21 cellular contexts compared by ENCODE assay signal in the genomic region with DNA sequence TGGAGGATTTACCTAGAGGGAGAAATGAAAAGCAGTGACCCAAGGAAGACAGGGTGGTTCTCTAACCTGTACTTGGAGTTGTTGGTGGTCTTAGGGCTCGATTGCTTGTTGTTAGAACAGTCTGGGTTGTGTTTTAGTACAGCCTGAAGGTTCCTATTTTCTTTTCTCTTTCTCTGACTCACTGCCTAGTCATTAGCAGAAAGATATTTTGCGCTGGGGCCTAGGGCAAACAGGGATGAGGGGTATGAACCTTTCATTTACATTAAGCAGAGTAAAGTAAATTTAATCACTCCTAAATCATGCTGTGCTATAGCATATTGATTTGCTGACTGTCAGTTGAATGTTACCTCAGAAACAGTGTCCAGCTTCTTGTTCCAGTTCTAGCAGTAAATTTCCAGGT.
DNase-seq lines count a peak whose midpoint lies in the region; ATAC-seq, FAIRE-seq and TF ChIP-seq lines count a peak whose summit lies in the region.
"Had no signal": no experiment of that assay in that cellular context is flagged by ENCODE, and none has a peak within 500 bp of the region (broad histone marks: within the 10 kb centered on the region; RNA-seq: fewer than 3 reads in every experiment).

No MANE protein-coding gene starts in this region.

- peaks cover 9% of the 10 kb centered on the region; the same call in 1 of the 2 replicates for H3K4me1 ChIP-seq in PC-3 (ENCODE audit: insufficient read depth, low read length)
- H3K4me1 ChIP-seq: Caco-2 had no signal

- no peak overlapping the region for H3K9ac ChIP-seq in PC-3 (ENCODE audit: low read length)
- H3K9ac ChIP-seq: BLaER1 had no signal

- POLR2A ChIA-PET in PC-3 (lab: Charles Lee; ENCODE audit: unreplicated experiment): no interaction called here

- H2AFZ ChIP-seq in PC-3 (ENCODE audit: low read length): no peak overlapping the region

- no peaks in the 10 kb centered on the region for H3K79me2 ChIP-seq in PC-3 (ENCODE audit: low read length)

- no peaks in the 10 kb centered on the region for H3K9me2 ChIP-seq in PC-3 (replicated peaks; ENCODE audit: low read length)

- H3K27me3 ChIP-seq in PC-3 (ENCODE audit: low read length): peaks cover 51% of the 10 kb centered on the region
- H3K27me3 ChIP-seq in bronchial epithelial cell (ENCODE audit: control insufficient read depth, insufficient read depth, low read length): no peaks in the 10 kb centered on the region
- H3K27me3 ChIP-seq: BLaER1 had no signal

- intact Hi-C loops in PC-3 (cut with micrococcal nuclease): no loop called here

- no peak overlapping the region for H3K4me2 ChIP-seq in PC-3 (ENCODE audit: low read length)
- H3K4me2 ChIP-seq: BLaER1 had no signal

- peak; percentile 53; the same call in 1 of the 2 replicates for ATAC-seq in PC-3
- ATAC-seq: CD8-positive, alpha-beta T cell had no signal

- H3K4me3 ChIP-seq in PC-3 (ENCODE audit: low read length): no peak overlapping the region
- H3K4me3 ChIP-seq in bronchial epithelial cell (ENCODE audit: low read depth, low read length): no peak overlapping the region
- H3K4me3 ChIP-seq: BLaER1, HAP-1 had no signal

- no peak overlapping the region for H3K27ac ChIP-seq in PC-3 (ENCODE audit: low read length)
- H3K27ac ChIP-seq: 22Rv1, BLaER1, C4-2B had no signal

- no peaks in the 10 kb centered on the region for H3F3A ChIP-seq in PC-3 (ENCODE audit: low read length, unreplicated experiment)

- DNase-seq in NCI-H1417 (lab: John Stamatoyannopoulos, UW): peak in 2 of 3 experiments; percentile 24 to 56
- no peak for DNase-seq in NCI-H1417 treated with DMSO at 0.1 percent for 48 hours (lab: John Stamatoyannopoulos, UW)
- peak; percentile 55 for DNase-seq in PC-3
- DNase-seq in bronchial epithelial cell (ENCODE audit: low read depth): peak; percentile 3
- DNase-seq in superior temporal gyrus (ENCODE audit: extremely low spot score): no peak
- no peak for DNase-seq in NCI-H526 (lab: John Stamatoyannopoulos, UW)
- DNase-seq: Caco-2; CD4-positive, CD25-positive, alpha-beta regulatory T cell; CD8-positive, alpha-beta T cell; DND-41; GDM1; GOT3; HFFc6 had no signal

- no peaks in the 10 kb centered on the region for H3K36me3 ChIP-seq in PC-3 (ENCODE audit: low read depth, low read length)
- no peaks in the 10 kb centered on the region for H3K36me3 ChIP-seq in bronchial epithelial cell (ENCODE audit: control insufficient read depth, insufficient read depth, low read length)
- H3K36me3 ChIP-seq: BLaER1, HAP-1 had no signal

- no peaks in the 10 kb centered on the region for H4K20me1 ChIP-seq in PC-3 (ENCODE audit: low read length)
- H4K20me1 ChIP-seq: BLaER1 had no signal

- no TSS peak for BruUV-seq in PC-3 (replicated peaks; lab: Mats Ljungman, UMichigan)

- FAIRE-seq in bronchial epithelial cell (lab: Jason Lieb, UNC): no peak
- FAIRE-seq: A204.1, GM12891, GM18507, H54 had no signal

- no peaks in the 10 kb centered on the region for H3K9me3 ChIP-seq in PC-3 (ENCODE audit: low read length)
- H3K9me3 ChIP-seq: BLaER1, Caco-2, HAP-1 had no signal

- CTCF ChIA-PET in PC-3 (lab: Charles Lee): no interaction called here

- TF ChIP-seq CTCF in PC-3 (conservative IDR thresholded peaks at IDR 0.05; ENCODE audit: low read depth, low read length): no peak
- no peak for TF ChIP-seq CTCF in bronchial epithelial cell (IDR thresholded peaks at IDR 0.05; ENCODE audit: insufficient read depth, low read length, severe bottlenecking)

Comparison
In these comparisons a context has a peak if more than half of its experiments do, and no peak if none do; other contexts are left out.
1. DNase-seq: peak in NCI-H1417 (2 of 3), PC-3 (single experiment) and bronchial epithelial cell (single experiment); none in NCI-H1417 treated with DMSO at 0.1 percent for 48 hours (single experiment), superior temporal gyrus (single experiment) and NCI-H526 (0 of 2).